Comparison of ENCODE assay signal across 10 cellular contexts in the genomic region with DNA sequence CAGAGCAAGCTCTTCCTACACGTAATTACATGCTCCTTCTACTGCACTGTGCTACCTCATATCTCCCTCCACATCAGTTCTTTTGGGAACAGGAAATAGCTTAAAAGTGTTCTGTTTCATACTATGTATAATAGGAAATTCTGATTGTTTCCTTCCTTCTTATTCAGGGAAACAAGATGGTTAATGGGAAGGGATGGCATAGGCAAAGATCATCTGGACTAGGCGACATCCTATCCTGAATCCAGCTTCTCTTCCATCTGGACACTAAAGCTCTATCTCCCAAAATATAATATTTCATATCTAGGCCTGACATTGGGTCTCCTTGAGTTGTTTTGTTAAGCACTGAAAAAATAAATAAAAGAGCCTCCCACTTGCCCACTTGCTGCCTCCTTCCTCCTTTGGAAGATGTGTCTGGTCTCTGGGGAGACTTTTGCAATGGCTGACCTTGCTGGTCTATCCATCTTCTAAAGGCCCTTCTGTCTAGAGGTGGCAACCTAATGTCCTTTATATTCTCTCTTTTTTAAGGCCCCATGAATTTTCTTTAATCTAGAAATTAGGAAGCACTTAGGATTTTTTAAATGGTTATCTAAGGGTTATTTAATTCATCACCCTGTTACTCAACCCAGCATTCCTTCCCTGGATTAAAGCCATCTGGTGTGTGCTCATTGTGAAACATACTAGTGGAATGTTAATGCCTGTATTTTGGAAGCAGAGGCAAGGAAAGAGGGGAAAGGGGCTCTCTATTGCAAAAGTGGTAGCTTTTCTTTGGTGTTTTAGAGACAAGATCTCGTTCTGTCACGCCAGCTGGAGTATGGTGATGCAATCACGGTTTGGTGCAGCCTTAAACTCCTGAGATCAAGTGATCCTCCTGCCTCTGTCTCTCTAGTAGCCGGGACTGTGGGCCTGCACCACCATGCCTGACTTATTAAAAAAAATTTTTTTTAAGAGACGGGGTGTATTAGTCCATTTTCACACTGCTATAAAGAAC. TPM values are rescaled to one million over a fixed set of nuclear protein-coding genes. Genes with fewer than 3 reads are reported as not detected.
DNase-seq lines count a peak whose midpoint lies in the region; ATAC-seq and TF ChIP-seq lines count a peak whose summit lies in the region.
"Had no signal": no experiment of that assay in that cellular context is flagged by ENCODE, and none has a peak within 500 bp of the region (broad histone marks: within the 10 kb centered on the region; RNA-seq: fewer than 3 reads in every experiment).

No MANE protein-coding gene starts in this region.

- CTCF ChIA-PET in PC-9 (lab: Charles Lee) = interaction anchor here (0.6 to 0.7 kb wide), 2 partner anchors 12 to 121 kb away, joined by 3 to 14 read pairs; no protein-coding TSS in a partner anchor
- CTCF ChIA-PET in activated CD8-positive, alpha-beta T cell treated with anti-CD3 and anti-CD28 coated beads, Interleukin-2, amount 10 ng/mL, durations not matched to agents 7 days and 5 days (lab: Charles Lee) = interaction anchor here (0.8 to 1.9 kb wide), 6 partner anchors 9 to 233 kb away, joined by 3 to 5 read pairs (median 4); no protein-coding TSS in a partner anchor

- H3K79me2 ChIP-seq in PC-9 (ENCODE audit: low read depth) = peaks cover 14% of the 10 kb centered on the region; the same call in 1 of the 2 replicates
- H3K79me2 ChIP-seq in fibroblast of lung (ENCODE audit: control insufficient read depth, insufficient read depth, low read length) = peaks cover 35% of the 10 kb centered on the region

- H4K20me1 ChIP-seq in PC-9 (ENCODE audit: insufficient read depth) (no peaks in the 10 kb centered on the region), fibroblast of lung (ENCODE audit: control insufficient read depth, extremely low read depth, insufficient read depth, low read length) (no peaks in the 10 kb centered on the region)

- POLR2A ChIA-PET in PC-9 (lab: Charles Lee; ENCODE audit: unreplicated experiment) = interaction anchor here (0.6 to 0.7 kb wide), 2 partner anchors 73 to 112 kb away, joined by 7 to 9 read pairs; no protein-coding TSS in a partner anchor
- POLR2A ChIA-PET in activated CD8-positive, alpha-beta T cell treated with anti-CD3 and anti-CD28 coated beads, Interleukin-2, amount 10 ng/mL, durations not matched to agents 7 days and 5 days (lab: Charles Lee) = interaction anchor here (0.5 kb wide), 1 partner anchor 645 kb away, joined by 4 read pairs; no protein-coding TSS in a partner anchor

- no peaks in the 10 kb centered on the region for H3K36me3 Mint-ChIP-seq in activated CD8-positive, alpha-beta T cell treated with anti-CD3 and anti-CD28 coated beads, Interleukin-2, amount 10 ng/mL, durations not matched to agents 7 days and 5 days (ENCODE audit: low read depth)

- BruUV-seq in PC-9 (replicated peaks; lab: Mats Ljungman, UMichigan) = no TSS peak

- intact Hi-C loops in PC-9 (cut with micrococcal nuclease; ENCODE audit: unreplicated experiment) = no loop called here

- H3K9me3 ChIP-seq in PC-9 (ENCODE audit: insufficient read depth, low read depth) = 0 out of 2 replicates have a peak, but pooled peaks cover 4% of the 10 kb centered on the region
- no peaks in the 10 kb centered on the region for H3K9me3 ChIP-seq in fibroblast of lung (ENCODE audit: control insufficient read depth, insufficient read depth, low read depth, low read length)

- ATAC-seq in activated CD8-positive, alpha-beta T cell treated with anti-CD3 and anti-CD28 coated beads, Interleukin-2, amount 10 ng/mL, durations not matched to agents 7 days and 5 days = no peak
- ATAC-seq in HG03139 (IDR thresholded peaks at IDR 0.05; ENCODE audit: unreplicated experiment) = no peak
- ATAC-seq: activated T-cell treated with anti-CD3 and anti-CD28 coated beads, Interleukin-2, amount 50 U/mL, for 4 hours had no signal

- H3K4me2 ChIP-seq in PC-9 (peak overlapping the region; percentile 43), fibroblast of lung (ENCODE audit: extremely low read depth, insufficient read depth, low read length) (peak overlapping the region; percentile 26)

- H3K27ac ChIP-seq in PC-9 (peak overlapping the region; percentile 75), fibroblast of lung (ENCODE audit: insufficient read depth, low read length) (peak overlapping the region; percentile 76)

- no peak overlapping the region for H2AFZ ChIP-seq in PC-9
- H2AFZ ChIP-seq in fibroblast of lung (ENCODE audit: low read length) = no peak overlapping the region

- TF ChIP-seq CTCF in PC-9 (conservative IDR thresholded peaks at IDR 0.05) (no peak), fibroblast of lung (conservative IDR thresholded peaks at IDR 0.05 in 1 of 2, IDR thresholded peaks at IDR 0.05 in 1 of 2; ENCODE audit: low read depth in 1 of 2, low read length in 2 of 2) (no peak)

- H3K27me3 ChIP-seq in PC-9 (ENCODE audit: insufficient read depth, low read depth) (no peaks in the 10 kb centered on the region), fibroblast of lung (ENCODE audit: control insufficient read depth, insufficient read depth, low read length) (no peaks in the 10 kb centered on the region)

- H3K36me3 ChIP-seq in PC-9 (ENCODE audit: low read depth) = no peaks in the 10 kb centered on the region
- H3K36me3 ChIP-seq in fibroblast of lung (ENCODE audit: control insufficient read depth, insufficient read depth, low read length) = no peaks in the 10 kb centered on the region

- no peak overlapping the region for H3K9ac ChIP-seq in fibroblast of lung (ENCODE audit: insufficient read depth, low read length)

- H3K27ac Mint-ChIP-seq in activated CD8-positive, alpha-beta T cell treated with anti-CD3 and anti-CD28 coated beads, Interleukin-2, amount 10 ng/mL, durations not matched to agents 7 days and 5 days = no peak overlapping the region

- DNase-seq in AG20443 (ENCODE audit: low spot score) (peak; percentile 82), PC-9 (peak in 1 of 2 experiments; percentile 84), fibroblast of lung (ENCODE audit: low read depth in 2 of 2) (peak; percentile 98 to 99), non-pigmented ciliary epithelial cell (ENCODE audit: low read depth) (peak; percentile 90), NCI-H1417 (lab: John Stamatoyannopoulos, UW) (no peak)
- no peak for DNase-seq in activated CD8-positive, alpha-beta T cell treated with anti-CD3 and anti-CD28 coated beads, Interleukin-2, amount 10 ng/mL, durations not matched to agents 7 days and 5 days
- DNase-seq in activated CD4-positive, alpha-beta T cell treated with anti-CD3 and anti-CD28 coated beads, Interleukin-2, amount 50 U/mL, for 48 hours = no peak
- DNase-seq: activated T-cell treated with anti-CD3 and anti-CD28 coated beads, Interleukin-2, amount 50 U/mL, for 4 hours; stimulated activated naive CD4-positive, alpha-beta T cell had no signal

- no peaks in the 10 kb centered on the region for H3K9me2 ChIP-seq in PC-9 (ENCODE audit: insufficient read depth)

- peaks cover 4% of the 10 kb centered on the region for H3K27me3 Mint-ChIP-seq in activated CD8-positive, alpha-beta T cell treated with anti-CD3 and anti-CD28 coated beads, Interleukin-2, amount 10 ng/mL, durations not matched to agents 7 days and 5 days (ENCODE audit: low read depth)

- H3K9me3 Mint-ChIP-seq in activated CD8-positive, alpha-beta T cell treated with anti-CD3 and anti-CD28 coated beads, Interleukin-2, amount 10 ng/mL, durations not matched to agents 7 days and 5 days (ENCODE audit: insufficient read depth) = no peaks in the 10 kb centered on the region
- H3K9me3 Mint-ChIP-seq: activated T-cell treated with anti-CD3 and anti-CD28 coated beads, Interleukin-2, amount 50 U/mL, for 4 hours had no signal

- peaks cover 41% of the 10 kb centered on the region for H3K4me1 ChIP-seq in PC-9 (replicated peaks; ENCODE audit: insufficient read depth)
- peaks cover 28% of the 10 kb centered on the region for H3K4me1 ChIP-seq in fibroblast of lung (ENCODE audit: control insufficient read depth, extremely low read depth, insufficient read depth, low read length)

- H3K4me3 ChIP-seq in PC-9 (no peak overlapping the region), fibroblast of lung (replicated peaks in 1 of 4; ENCODE audit: control extremely low read depth in 1 of 4, insufficient read depth in 1 of 4, low read depth in 3 of 4, low read length in 4 of 4) (no peak overlapping the region)

- peaks cover 38% of the 10 kb centered on the region for H3F3A ChIP-seq in PC-9 (ENCODE audit: insufficient read depth, low read depth)

- H3K4me3 Mint-ChIP-seq in activated CD8-positive, alpha-beta T cell treated with anti-CD3 and anti-CD28 coated beads, Interleukin-2, amount 10 ng/mL, durations not matched to agents 7 days and 5 days = no peak overlapping the region
- H3K4me3 Mint-ChIP-seq: activated T-cell treated with anti-CD3 and anti-CD28 coated beads, Interleukin-2, amount 50 U/mL, for 4 hours had no signal

- H3K4me1 Mint-ChIP-seq in activated CD8-positive, alpha-beta T cell treated with anti-CD3 and anti-CD28 coated beads, Interleukin-2, amount 10 ng/mL, durations not matched to agents 7 days and 5 days (ENCODE audit: low read depth) = no peaks in the 10 kb centered on the region

RNA-seq across cellular contexts. Expression of gene CLMP, which starts 20.6 kb away (rescaled TPM):
- total RNA-seq in PC-9 (2021) (5.4 and 6.1 TPM in 2 replicates), fibroblast of lung (84.5 and 107 TPM in 2 replicates)
- polyA plus RNA-seq in fibroblast of lung = 151 and 243 TPM in 2 replicates
- polyA plus RNA-seq in fibroblast of lung (2012) = 74.4 and 134 TPM in 2 replicates
- polyA minus RNA-seq in fibroblast of lung (ENCODE audit: low replicate concordance) = 180 and 200 TPM in 2 replicates
- under 1 TPM; 0.29 TPM for total RNA-seq in activated CD8-positive, alpha-beta T cell treated with anti-CD3 and anti-CD28 coated beads, Interleukin-2, amount 10 ng/mL, durations not matched to agents 7 days and 5 days

Comparison
In these comparisons a context has a peak if more than half of its experiments do, and no peak if none do; other contexts are left out.
1. DNase-seq: peak in AG20443 (single experiment), fibroblast of lung (2 of 2) and non-pigmented ciliary epithelial cell (single experiment); none in activated CD8-positive, alpha-beta T cell treated with anti-CD3 and anti-CD28 coated beads, Interleukin-2, amount 10 ng/mL, durations not matched to agents 7 days and 5 days (single experiment), activated CD4-positive, alpha-beta T cell treated with anti-CD3 and anti-CD28 coated beads, Interleukin-2, amount 50 U/mL, for 48 hours (0 of 2) and NCI-H1417 (0 of 3).
2. RNA of gene CLMP, which starts 20.6 kb away (total RNA-seq): 84.5 to 107 TPM in fibroblast of lung; 5.4 to 6.1 TPM in PC-9 and 0.29 TPM in activated CD8-positive, alpha-beta T cell treated with anti-CD3 and anti-CD28 coated beads, Interleukin-2, amount 10 ng/mL, durations not matched to agents 7 days and 5 days; every median in the first group is over 10 times any median in the second.